Comparison of ENCODE assay signal across 1 cellular context in the genomic region with DNA sequence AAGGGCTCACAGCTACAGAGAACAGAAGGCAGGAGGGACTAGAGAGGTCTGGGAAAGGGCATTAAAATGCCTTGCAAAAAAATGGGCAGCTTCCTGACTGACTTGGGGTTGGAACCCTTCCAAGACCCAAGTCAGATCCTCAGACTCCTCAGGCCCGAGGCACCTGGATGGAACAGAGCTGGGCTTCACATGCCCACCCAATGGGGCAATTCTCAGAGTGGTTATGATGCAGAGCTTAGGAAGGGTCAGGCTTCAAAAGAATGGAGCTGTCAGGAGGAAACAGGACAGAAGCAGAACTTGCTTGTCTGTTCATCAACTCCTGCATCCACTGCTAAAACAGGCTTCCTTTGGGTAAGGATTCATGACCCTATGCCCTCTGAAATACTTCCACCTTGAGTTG.
TF ChIP-seq lines count a peak whose summit lies in the region.

No MANE protein-coding gene starts in this region.

TF ChIP-seq in GM23338, 12 proteins besides CTCF, POLR2A, EP300 and RAD21:
- TF ChIP-seq ZNF462 (CRISPR knock-in tag; IDR thresholded peaks at IDR 0.05) (no peak), NANOG (IDR thresholded peaks at IDR 0.05; ENCODE audit: borderline replicate concordance) (no peak), EZH2phosphoT487 (IDR thresholded peaks at IDR 0.05; ENCODE audit: unreplicated experiment) (no peak)
